9 cellular contexts compared by ENCODE assay signal in the genomic region with DNA sequence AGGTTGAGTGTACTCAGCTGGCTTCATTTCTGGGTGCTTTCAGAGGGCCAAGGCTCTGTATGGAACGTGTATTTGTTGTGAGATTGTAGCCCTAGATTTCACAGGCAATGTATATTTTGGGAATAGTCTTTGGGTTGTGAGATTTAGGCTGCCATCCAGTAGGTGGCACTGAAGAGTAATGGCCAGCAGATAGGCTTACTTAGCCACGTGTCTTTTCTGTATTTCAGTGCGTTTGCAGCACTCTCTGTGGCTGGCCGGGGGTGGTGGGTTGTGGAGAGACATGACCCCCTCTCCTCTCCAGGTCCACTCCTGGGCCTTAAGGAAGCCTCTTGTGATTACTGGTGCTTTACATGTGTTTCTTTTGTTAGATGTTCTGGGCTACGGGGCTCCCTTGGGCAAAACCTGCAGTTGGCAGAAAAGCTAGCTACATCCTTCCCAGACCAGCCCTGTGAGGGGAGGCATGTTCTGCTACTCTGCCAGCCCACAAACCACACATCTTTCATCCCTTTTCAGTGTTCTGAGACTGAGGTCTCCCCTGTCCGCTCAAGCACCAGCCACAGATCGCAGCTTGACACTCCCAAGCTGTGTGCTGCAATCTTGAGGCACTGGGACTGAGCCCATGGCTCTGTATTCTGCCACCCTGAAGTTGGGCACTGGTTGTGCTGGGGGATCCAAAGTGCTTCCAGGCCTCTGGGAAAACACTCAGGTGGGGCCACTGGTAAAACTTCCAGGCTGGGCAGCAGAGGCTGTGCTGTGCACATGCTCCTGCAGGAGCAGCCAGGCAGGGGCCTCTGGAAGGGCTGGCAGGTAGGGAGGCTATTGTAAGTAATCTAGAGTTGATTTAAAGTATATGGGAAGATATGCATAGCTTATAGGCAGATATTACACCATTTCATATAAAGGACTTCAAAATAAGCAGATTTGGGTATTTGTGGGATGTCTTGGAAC.
DNase-seq lines count a peak whose midpoint lies in the region; ATAC-seq and TF ChIP-seq lines count a peak whose summit lies in the region.
"Had no signal": no experiment of that assay in that cellular context is flagged by ENCODE, and none has a peak within 500 bp of the region (broad histone marks: within the 10 kb centered on the region; RNA-seq: fewer than 3 reads in every experiment).

No MANE protein-coding gene starts in this region.

- ATAC-seq in right cardiac atrium = peak; percentile 31 to 43
- ATAC-seq in stimulated activated naive B cell treated with anti-CD40 and anti-IgM and Interleukin-4, amounts not matched to agents 10 μg/mL and 1 μg/mL and 100 μg/mL, for 72 hours (replicated peaks) = peak; percentile 96 to 97

- peaks cover 17% of the 10 kb centered on the region for H3K4me1 ChIP-seq in HAP-1
- H3K4me1 ChIP-seq in right cardiac atrium (ENCODE audit: control insufficient read depth, insufficient read depth, low read length) = no peaks in the 10 kb centered on the region
- H3K4me1 ChIP-seq: Peyer's patch had no signal

- CTCF ChIA-PET in AG04450 (lab: Charles Lee) = interaction anchor here (0.5 to 1.4 kb wide), 7 partner anchors 10 to 100 kb away, joined by 3 to 6 read pairs (median 4); no protein-coding TSS in a partner anchor

- H3K9me3 ChIP-seq in AG04450 (ENCODE audit: control insufficient read depth, insufficient read depth, low read length) (no peaks in the 10 kb centered on the region), HAP-1 (no peaks in the 10 kb centered on the region), right cardiac atrium (ENCODE audit: control insufficient read depth, low read length) (no peaks in the 10 kb centered on the region)
- H3K9me3 ChIP-seq: Peyer's patch had no signal

- H3K9me3 Mint-ChIP-seq in T-helper 2 cell treated with Interferon-gamma antibody and Interleukin-4, amounts not matched to agents 5 μg/mL and 100 μg/mL, for 36 hours = peaks cover 4% of the 10 kb centered on the region
- H3K9me3 Mint-ChIP-seq in stimulated activated naive B cell treated with anti-CD40 and anti-IgM and Interleukin-4, amounts not matched to agents 10 μg/mL and 1 μg/mL and 100 μg/mL, for 72 hours = no peaks in the 10 kb centered on the region
- peaks cover 7 to 50% (median 20%) of the 10 kb centered on the region in 6 donors for H3K9me3 Mint-ChIP-seq in immature natural killer cell

- no peaks in the 10 kb centered on the region for H3K36me3 Mint-ChIP-seq in T-helper 2 cell treated with Interferon-gamma antibody and Interleukin-4, amounts not matched to agents 5 μg/mL and 100 μg/mL, for 36 hours (ENCODE audit: low read depth)
- no peaks in the 10 kb centered on the region for H3K36me3 Mint-ChIP-seq in stimulated activated naive B cell treated with anti-CD40 and anti-IgM and Interleukin-4, amounts not matched to agents 10 μg/mL and 1 μg/mL and 100 μg/mL, for 72 hours
- H3K36me3 Mint-ChIP-seq in immature natural killer cell = no peaks in the 10 kb centered on the region

- in situ Hi-C loops in HAP-1 (cut with MboI; ENCODE audit: low sequenced_read_pairs) (no loop called here), KBM-7 (cut with MboI; ENCODE audit: low pct_unique_long_range_greater_than_20kb, low sequenced_read_pairs) (no loop called here)

- DNase-seq in AG04450 (ENCODE audit: low read depth, low spot score) (peak; percentile 1), HAP-1 (ENCODE audit: low spot score in 2 of 2) (peak; percentile 28 to 49), KBM-7 (peak; percentile 53), right cardiac atrium (peak in 2 of 3 donors; percentile 16 to 25), immature natural killer cell (no peak)
- DNase-seq in T-helper 2 cell treated with Interferon-gamma antibody and Interleukin-4, amounts not matched to agents 5 μg/mL and 100 μg/mL, for 36 hours (ENCODE audit: low spot score) = peak; percentile 4
- peak; percentile 15 for DNase-seq in stimulated activated naive B cell treated with anti-CD40 and anti-IgM and Interleukin-4, amounts not matched to agents 10 μg/mL and 1 μg/mL and 100 μg/mL, for 72 hours

- intact Hi-C loops in right cardiac atrium (cut with DNase I) = no loop called here

- no peak overlapping the region for H3K27ac Mint-ChIP-seq in T-helper 2 cell treated with Interferon-gamma antibody and Interleukin-4, amounts not matched to agents 5 μg/mL and 100 μg/mL, for 36 hours
- no peak overlapping the region for H3K27ac Mint-ChIP-seq in stimulated activated naive B cell treated with anti-CD40 and anti-IgM and Interleukin-4, amounts not matched to agents 10 μg/mL and 1 μg/mL and 100 μg/mL, for 72 hours
- H3K27ac Mint-ChIP-seq in immature natural killer cell = no peak overlapping the region

- POLR2A ChIA-PET in AG04450 (lab: Yijun Ruan, JAX) = no interaction called here

- TF ChIP-seq CTCF in AG04450 (IDR thresholded peaks at IDR 0.05; ENCODE audit: low read depth, low read length) = peak; percentile 69
- peak; percentile 94 for TF ChIP-seq CTCF in GM12872 (IDR thresholded peaks at IDR 0.05; ENCODE audit: insufficient read depth, low read depth, low read length)

- no peaks in the 10 kb centered on the region for H3K27me3 Mint-ChIP-seq in T-helper 2 cell treated with Interferon-gamma antibody and Interleukin-4, amounts not matched to agents 5 μg/mL and 100 μg/mL, for 36 hours (ENCODE audit: low read depth)
- no peaks in the 10 kb centered on the region for H3K27me3 Mint-ChIP-seq in stimulated activated naive B cell treated with anti-CD40 and anti-IgM and Interleukin-4, amounts not matched to agents 10 μg/mL and 1 μg/mL and 100 μg/mL, for 72 hours
- H3K27me3 Mint-ChIP-seq in immature natural killer cell (ENCODE audit: low read depth in 3 of 3) = peaks cover 0 to 4% (median 0%) of the 10 kb centered on the region in 3 donors

- no peaks in the 10 kb centered on the region for H3K4me1 Mint-ChIP-seq in T-helper 2 cell treated with Interferon-gamma antibody and Interleukin-4, amounts not matched to agents 5 μg/mL and 100 μg/mL, for 36 hours (ENCODE audit: low read depth)
- peaks cover 5 to 10% of the 10 kb centered on the region in 2 donors for H3K4me1 Mint-ChIP-seq in stimulated activated naive B cell treated with anti-CD40 and anti-IgM and Interleukin-4, amounts not matched to agents 10 μg/mL and 1 μg/mL and 100 μg/mL, for 72 hours
- H3K4me1 Mint-ChIP-seq in immature natural killer cell = no peaks in the 10 kb centered on the region

- H3K4me3 ChIP-seq in AG04450 (ENCODE audit: low read depth, low read length) (no peak overlapping the region), HAP-1 (no peak overlapping the region), right cardiac atrium (ENCODE audit: low read length) (no peak overlapping the region)
- H3K4me3 ChIP-seq: Peyer's patch had no signal

- H3K4me3 Mint-ChIP-seq in T-helper 2 cell treated with Interferon-gamma antibody and Interleukin-4, amounts not matched to agents 5 μg/mL and 100 μg/mL, for 36 hours = no peak overlapping the region
- H3K4me3 Mint-ChIP-seq in stimulated activated naive B cell treated with anti-CD40 and anti-IgM and Interleukin-4, amounts not matched to agents 10 μg/mL and 1 μg/mL and 100 μg/mL, for 72 hours = peak overlapping the region; percentile 52 to 55
- no peak overlapping the region for H3K4me3 Mint-ChIP-seq in immature natural killer cell

- no peak overlapping the region for H3K27ac ChIP-seq in AG04450 (ENCODE audit: low read depth, low read length)
- no peak overlapping the region for H3K27ac ChIP-seq in right cardiac atrium (ENCODE audit: low read length)
- H3K27ac ChIP-seq: Peyer's patch had no signal

- H3K27me3 ChIP-seq in AG04450 (ENCODE audit: control insufficient read depth, insufficient read depth, low read length) (no peaks in the 10 kb centered on the region), HAP-1 (ENCODE audit: low read depth) (no peaks in the 10 kb centered on the region), right cardiac atrium (ENCODE audit: control insufficient read depth, insufficient read depth) (no peaks in the 10 kb centered on the region)
- H3K27me3 ChIP-seq: Peyer's patch had no signal

- WGBS in right cardiac atrium = 35% methylated on average over 7 of the region's 7 CpGs

- no peaks in the 10 kb centered on the region for H3K36me3 ChIP-seq in HAP-1 (replicated peaks)
- H3K36me3 ChIP-seq: Peyer's patch had no signal

Comparison
In these comparisons a context has a peak if more than half of its experiments do, and no peak if none do; other contexts are left out.
1. DNase-seq: peak in AG04450 (single experiment), HAP-1 (2 of 2), KBM-7 (single experiment), T-helper 2 cell treated with Interferon-gamma antibody and Interleukin-4, amounts not matched to agents 5 μg/mL and 100 μg/mL, for 36 hours (single experiment), right cardiac atrium (2 of 3) and stimulated activated naive B cell treated with anti-CD40 and anti-IgM and Interleukin-4, amounts not matched to agents 10 μg/mL and 1 μg/mL and 100 μg/mL, for 72 hours (single experiment); none in immature natural killer cell (0 of 3).
2. H3K4me3 Mint-ChIP-seq: peak in stimulated activated naive B cell treated with anti-CD40 and anti-IgM and Interleukin-4, amounts not matched to agents 10 μg/mL and 1 μg/mL and 100 μg/mL, for 72 hours (2 of 2); none in T-helper 2 cell treated with Interferon-gamma antibody and Interleukin-4, amounts not matched to agents 5 μg/mL and 100 μg/mL, for 36 hours (single experiment) and immature natural killer cell (0 of 5).